In genomic region chr6:45571159-45571558, GRCh38 we compare ENCODE assay signal across 17 cellular contexts.
"Had no signal": no experiment of that assay in that cellular context is flagged by ENCODE, and none has a peak within 500 bp of the region (broad histone marks: within the 10 kb centered on the region; RNA-seq: fewer than 3 reads in every experiment).

No MANE protein-coding gene starts in this region.

- DNase-seq: activated CD4-positive, alpha-beta T cell treated with anti-CD3 and anti-CD28 coated beads, Interleukin-2, amount 50 U/mL, for 4 hours; activated CD4-positive, CD25-positive, alpha-beta regulatory T cell; activated CD8-positive, alpha-beta memory T cell treated with anti-CD3 and anti-CD28 coated beads, Interleukin-2, amount 50 U/mL, for 48 hours; activated naive CD8-positive, alpha-beta T cell treated with anti-CD3 and anti-CD28 coated beads, Interleukin-2, amount 10 ng/mL, durations not matched to agents 7 days and 5 days; aorta; brain microvascular endothelial cell; central memory CD4-positive, alpha-beta T cell; foreskin melanocyte; hypothalamus; occipital lobe; retina; stimulated activated naive B cell treated with anti-CD40 and anti-IgM and Interleukin-4, amounts not matched to agents 10 μg/mL and 1 μg/mL and 100 μg/mL, for 72 hours; substantia nigra; T1000; transverse colon had no signal

- H3K27ac ChIP-seq: brain microvascular endothelial cell, SK-N-MC, transverse colon, vagina had no signal

- H3K36me3 Mint-ChIP-seq: stimulated activated naive B cell treated with anti-CD40 and anti-IgM and Interleukin-4, amounts not matched to agents 10 μg/mL and 1 μg/mL and 100 μg/mL, for 72 hours had no signal

- H3K9me3 Mint-ChIP-seq: stimulated activated naive B cell treated with anti-CD40 and anti-IgM and Interleukin-4, amounts not matched to agents 10 μg/mL and 1 μg/mL and 100 μg/mL, for 72 hours had no signal

- ATAC-seq: stimulated activated naive B cell treated with anti-CD40 and anti-IgM and Interleukin-4, amounts not matched to agents 10 μg/mL and 1 μg/mL and 100 μg/mL, for 72 hours had no signal

- H3K27ac Mint-ChIP-seq: activated naive CD8-positive, alpha-beta T cell treated with anti-CD3 and anti-CD28 coated beads, Interleukin-2, amount 10 ng/mL, durations not matched to agents 7 days and 5 days; stimulated activated naive B cell treated with anti-CD40 and anti-IgM and Interleukin-4, amounts not matched to agents 10 μg/mL and 1 μg/mL and 100 μg/mL, for 72 hours had no signal

- H3K27me3 ChIP-seq: brain microvascular endothelial cell, transverse colon, vagina had no signal

- H3K4me3 ChIP-seq: SK-N-MC, transverse colon, vagina had no signal

- H3K4me1 ChIP-seq: vagina had no signal

- H3K9me3 ChIP-seq: transverse colon, vagina had no signal

- H3K27me3 Mint-ChIP-seq: activated naive CD8-positive, alpha-beta T cell treated with anti-CD3 and anti-CD28 coated beads, Interleukin-2, amount 10 ng/mL, durations not matched to agents 7 days and 5 days; stimulated activated naive B cell treated with anti-CD40 and anti-IgM and Interleukin-4, amounts not matched to agents 10 μg/mL and 1 μg/mL and 100 μg/mL, for 72 hours had no signal

- H3K36me3 ChIP-seq: brain microvascular endothelial cell, transverse colon, vagina had no signal

- H3K4me3 Mint-ChIP-seq: activated naive CD8-positive, alpha-beta T cell treated with anti-CD3 and anti-CD28 coated beads, Interleukin-2, amount 10 ng/mL, durations not matched to agents 7 days and 5 days; stimulated activated naive B cell treated with anti-CD40 and anti-IgM and Interleukin-4, amounts not matched to agents 10 μg/mL and 1 μg/mL and 100 μg/mL, for 72 hours had no signal
